13 cellular contexts compared by ENCODE assay signal in the genomic region with DNA sequence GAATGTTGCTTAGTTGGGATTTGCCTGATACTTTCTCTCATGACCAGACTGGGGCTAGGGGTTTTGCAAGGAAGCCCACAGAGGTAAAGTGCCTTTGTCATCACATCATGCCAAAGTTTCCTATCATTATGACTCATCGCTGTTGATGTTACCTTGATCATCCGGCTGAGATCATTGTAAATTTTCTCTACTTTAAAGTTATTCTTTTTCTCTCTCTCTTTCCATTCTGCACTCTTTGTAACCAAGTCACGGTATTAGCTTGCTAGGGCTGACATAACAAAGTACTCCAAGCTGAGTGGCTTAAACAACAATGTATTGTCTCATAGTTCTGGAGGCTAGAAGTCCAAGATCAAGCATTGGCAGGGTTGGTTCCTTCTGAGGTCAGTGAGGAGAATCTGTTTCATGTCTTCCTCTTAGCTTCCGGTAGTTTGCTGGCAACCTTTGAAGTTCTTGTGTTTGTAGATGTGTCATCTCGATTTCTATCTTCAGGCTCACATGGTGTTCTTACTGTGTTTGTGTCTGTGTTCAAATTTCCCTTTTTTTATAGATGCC.
DNase-seq lines count a peak whose midpoint lies in the region; ATAC-seq, FAIRE-seq and TF ChIP-seq lines count a peak whose summit lies in the region.
"Had no signal": no experiment of that assay in that cellular context is flagged by ENCODE, and none has a peak within 500 bp of the region (broad histone marks: within the 10 kb centered on the region; RNA-seq: fewer than 3 reads in every experiment).

No MANE protein-coding gene starts in this region.

- ATAC-seq in HepG2 (no peak), right lobe of liver (no peak), HG02981 (IDR thresholded peaks at IDR 0.05; ENCODE audit: unreplicated experiment) (no peak), HG02623 (IDR thresholded peaks at IDR 0.05; ENCODE audit: unreplicated experiment) (no peak)

- H3K79me2 ChIP-seq in HepG2 (ENCODE audit: insufficient read depth, low read length) (no peaks in the 10 kb centered on the region), osteoblast (ENCODE audit: insufficient read depth, low read length) (no peaks in the 10 kb centered on the region)

- no peak for TF ChIP-seq RAD21 in HepG2 (CRISPR knock-in tag; IDR thresholded peaks at IDR 0.05)

- WGBS in HepG2 (ENCODE audit: low lambda C conversion rate), result 23% methylated on average over 5 of the region's 5 CpGs
- 68% methylated on average over 5 of the region's 5 CpGs for WGBS in right lobe of liver (ENCODE audit: insufficient coverage, low coverage, low lambda C conversion rate, missing lambda C conversion rate)

- POLR2A ChIA-PET in HepG2 (lab: Yijun Ruan, JAX), result no interaction called here

- H3K36me3 ChIP-seq in HepG2 (replicated peaks in 1 of 2; ENCODE audit: control insufficient read depth in 1 of 2, insufficient read depth in 2 of 2, low read length in 2 of 2) (no peaks in the 10 kb centered on the region), right lobe of liver (no peaks in the 10 kb centered on the region), bronchial epithelial cell (ENCODE audit: control insufficient read depth, insufficient read depth, low read length) (no peaks in the 10 kb centered on the region), osteoblast (ENCODE audit: insufficient read depth, low read length) (no peaks in the 10 kb centered on the region)
- H3K36me3 ChIP-seq: neutrophil had no signal

- in situ Hi-C loops in HepG2 (cut with HindIII; ENCODE audit: extremely low pct_ligation_motif_present, low pct_unique_long_range_greater_than_20kb), result no loop called here

- TF ChIP-seq CTCF in HepG2 (CRISPR knock-in tag; IDR thresholded peaks at IDR 0.05), result no peak
- no peak for TF ChIP-seq CTCF in right lobe of liver (IDR thresholded peaks at IDR 0.05)
- TF ChIP-seq CTCF in VCaP (conservative IDR thresholded peaks at IDR 0.05), result no peak
- no peak for TF ChIP-seq CTCF in bronchial epithelial cell (IDR thresholded peaks at IDR 0.05; ENCODE audit: insufficient read depth, low read length, severe bottlenecking)
- no peak for TF ChIP-seq CTCF in osteoblast (IDR thresholded peaks at IDR 0.05; ENCODE audit: extremely low read depth, low read depth, low read length)

- H3K4me3 ChIP-seq in HepG2 (replicated peaks in 1 of 3; ENCODE audit: insufficient read depth in 1 of 3, low read depth in 2 of 3, low read length in 3 of 3) (no peak overlapping the region), right lobe of liver (no peak overlapping the region), bronchial epithelial cell (ENCODE audit: low read depth, low read length) (no peak overlapping the region), osteoblast (ENCODE audit: insufficient read depth, low read length) (no peak overlapping the region)
- H3K4me3 ChIP-seq: coronary artery had no signal

- no peak for TF ChIP-seq POLR2A in HepG2 (IDR thresholded peaks at IDR 0.05; ENCODE audit: insufficient read depth in 1 of 2, low read depth in 2 of 2, low read length in 2 of 2)
- no peak for TF ChIP-seq POLR2A in right lobe of liver (IDR thresholded peaks at IDR 0.05)

- CTCF ChIA-PET in HepG2 (lab: Yijun Ruan, JAX; ENCODE audit: low intra/inter-chr PET ratio, low total read pairs), result no interaction called here

- H4K20me1 ChIP-seq in HepG2 (ENCODE audit: insufficient read depth, low read length), result no peaks in the 10 kb centered on the region
- no peaks in the 10 kb centered on the region for H4K20me1 ChIP-seq in osteoblast (ENCODE audit: insufficient read depth, low read length)

- DNase-seq in HepG2 (ENCODE audit: low spot score) (peak; percentile 5), right lobe of liver (no peak), bronchial epithelial cell (ENCODE audit: low read depth) (peak; percentile 42), osteoblast (ENCODE audit: insufficient read length, low spot score, missing footprints) (no peak), HuH-7 (ENCODE audit: low spot score) (no peak)
- DNase-seq: Kasumi-1, NCI-H69 had no signal

- no peaks in the 10 kb centered on the region for H3K9me3 ChIP-seq in HepG2 (ENCODE audit: low read length)
- H3K9me3 ChIP-seq in right lobe of liver, result no peaks in the 10 kb centered on the region
- H3K9me3 ChIP-seq in osteoblast (ENCODE audit: low read depth, low read length), result peaks cover 2% of the 10 kb centered on the region
- H3K9me3 ChIP-seq: neutrophil had no signal

- H3K27ac ChIP-seq in HepG2 (ENCODE audit: extremely low read length, insufficient read depth, low read length) (no peak overlapping the region), right lobe of liver (no peak overlapping the region), VCaP (peak overlapping the region; percentile 38), osteoblast (ENCODE audit: low read depth, low read length) (no peak overlapping the region)
- H3K27ac ChIP-seq: coronary artery, neutrophil had no signal

- no peak overlapping the region for H3K4me2 ChIP-seq in HepG2 (ENCODE audit: low read depth, low read length)
- H3K4me2 ChIP-seq in osteoblast (ENCODE audit: insufficient read depth, low read length), result no peak overlapping the region

- H3K4me1 ChIP-seq in HepG2 (ENCODE audit: insufficient read depth, low read length), result no peaks in the 10 kb centered on the region
- no peaks in the 10 kb centered on the region for H3K4me1 ChIP-seq in right lobe of liver
- H3K4me1 ChIP-seq in osteoblast (ENCODE audit: insufficient read depth, low read length), result no peaks in the 10 kb centered on the region

- no peaks in the 10 kb centered on the region for H3K27me3 ChIP-seq in HepG2 (ENCODE audit: control insufficient read depth in 1 of 2, insufficient read depth in 2 of 2, low read length in 2 of 2)
- H3K27me3 ChIP-seq in right lobe of liver, result no peaks in the 10 kb centered on the region
- no peaks in the 10 kb centered on the region for H3K27me3 ChIP-seq in bronchial epithelial cell (ENCODE audit: control insufficient read depth, insufficient read depth, low read length)
- no peaks in the 10 kb centered on the region for H3K27me3 ChIP-seq in osteoblast (ENCODE audit: insufficient read depth, low read length)
- H3K27me3 ChIP-seq: neutrophil had no signal

- no TSS peak for BruUV-seq in HepG2 (replicated peaks; lab: Mats Ljungman, UMichigan)

- intact Hi-C loops in HepG2 (cut with micrococcal nuclease; ENCODE audit: unreplicated experiment), result no loop called here
- intact Hi-C loops in right lobe of liver (cut with DNase I), result no loop called here

- TF ChIP-seq EP300 in HepG2 (IDR thresholded peaks at IDR 0.05; ENCODE audit: low read depth in 2 of 2, low read length in 2 of 2) (no peak), HepG2 (CRISPR knock-in tag; IDR thresholded peaks at IDR 0.05; ENCODE audit: borderline replicate concordance) (no peak)

- H2AFZ ChIP-seq in HepG2 (ENCODE audit: low read length), result no peak overlapping the region
- no peak overlapping the region for H2AFZ ChIP-seq in osteoblast (ENCODE audit: low read length)

- FAIRE-seq in HepG2 (lab: Jason Lieb, UNC) (no peak), bronchial epithelial cell (lab: Jason Lieb, UNC) (no peak)
- FAIRE-seq: H1 had no signal

- H3K9ac ChIP-seq in HepG2 (ENCODE audit: insufficient read depth, low read depth, low read length), result no peak overlapping the region

TF ChIP-seq in HepG2, 621 proteins besides CTCF, POLR2A, EP300 and RAD21:
- no peak for TF ChIP-seq CBX1 (IDR thresholded peaks at IDR 0.05; ENCODE audit: low read depth)
- 0 out of 2 replicates have a peak, but pooled peaks have one; percentile 24 for TF ChIP-seq CREB1 (IDR thresholded peaks at IDR 0.05)
- no peak for TF ChIP-seq CREB1 (CRISPR knock-in tag; IDR thresholded peaks at IDR 0.05)

Comparison
In these comparisons a context has a peak if more than half of its experiments do, and no peak if none do; other contexts are left out.
1. DNase-seq: peak in HepG2 (single experiment) and bronchial epithelial cell (single experiment); none in right lobe of liver (0 of 3), osteoblast (single experiment) and HuH-7 (single experiment).